ENCODE assay signal across 10 cellular contexts in genomic region chr12:1575799-1576401, GRCh38. TPM values are rescaled to one million over a fixed set of nuclear protein-coding genes. Genes with fewer than 3 reads are reported as not detected.
DNase-seq lines count a peak whose midpoint lies in the region; ATAC-seq and TF ChIP-seq lines count a peak whose summit lies in the region.
"Had no signal": no experiment of that assay in that cellular context is flagged by ENCODE, and none has a peak within 500 bp of the region (broad histone marks: within the 10 kb centered on the region; RNA-seq: fewer than 3 reads in every experiment).

No MANE protein-coding gene starts in this region.

- H2AFZ ChIP-seq in osteoblast (ENCODE audit: low read length), result no peak overlapping the region
- no peak overlapping the region for H2AFZ ChIP-seq in trophoblast cell (ENCODE audit: insufficient read depth, low read length, poor library complexity)

- no peak overlapping the region for H4K12ac ChIP-seq in trophoblast cell (ENCODE audit: low read depth, low read length)

- H3K4me3 Mint-ChIP-seq in activated T-helper 1 cell treated with anti-CD3 and anti-CD28 coated beads, Interleukin-12 subunit alpha, Interleukin-12 subunit beta, Interleukin-2, Interleukin-4 antibody, amounts not matched to agents 30 ng/mL and 10 ng/mL and 1 ng/mL, durations not matched to agents 14 hours and 24 hours and 36 hours, result no peak overlapping the region
- H3K4me3 Mint-ChIP-seq: CD8-positive, alpha-beta T cell had no signal

- H2BK5ac ChIP-seq in trophoblast cell (ENCODE audit: low read depth, low read length, poor library complexity), result no peak overlapping the region

- no CpG with 5 or more reads among the region's 12 CpGs for WGBS in trophoblast cell (ENCODE audit: extremely low coverage, insufficient coverage, insufficient read length)

- 0 out of 22 replicates have a peak, but pooled peaks cover 0 to 3% (median 0%) of the 10 kb centered on the region in 11 experiments for H3K27me3 ChIP-seq in BLaER1 treated with 17β-estradiol and CSF1 and Interleukin-3, amounts not matched to agents 10 nM and 100 nM
- H3K27me3 ChIP-seq in osteoblast (ENCODE audit: insufficient read depth, low read length) (no peaks in the 10 kb centered on the region), trophoblast cell (ENCODE audit: insufficient read depth, low read length) (no peaks in the 10 kb centered on the region)

- H3K4me1 Mint-ChIP-seq in activated T-helper 1 cell treated with anti-CD3 and anti-CD28 coated beads, Interleukin-12 subunit alpha, Interleukin-12 subunit beta, Interleukin-2, Interleukin-4 antibody, amounts not matched to agents 30 ng/mL and 10 ng/mL and 1 ng/mL, durations not matched to agents 14 hours and 24 hours and 36 hours (ENCODE audit: low read depth), result no peaks in the 10 kb centered on the region

- no peak overlapping the region for H3K4ac ChIP-seq in trophoblast cell (ENCODE audit: low read depth, low read length)

- ATAC-seq in SK-N-SH treated with all-trans-retinoic acid at 6 μM for 48 hours (peak; percentile 39; the same call in 2 of the 3 replicates), HG03439 (IDR thresholded peaks at IDR 0.05; ENCODE audit: unreplicated experiment) (no peak)
- ATAC-seq: CD8-positive, alpha-beta T cell had no signal

- H3K9ac ChIP-seq in BLaER1 treated with 17β-estradiol and CSF1 and Interleukin-3, amounts not matched to agents 10 nM and 100 nM, result peak overlapping the region in 3 of 11 experiments; percentile 2 to 18 (median 6); a peak in 1 of 22 replicates
- H3K9ac ChIP-seq in trophoblast cell (ENCODE audit: low read length), result no peak overlapping the region

- H3K79me2 ChIP-seq in osteoblast (ENCODE audit: insufficient read depth, low read length) (peaks cover 81% of the 10 kb centered on the region), trophoblast cell (ENCODE audit: control insufficient read depth, insufficient read depth, low read length, poor library complexity) (no peaks in the 10 kb centered on the region)

- no peak overlapping the region for H3K4me3 ChIP-seq in BLaER1 treated with 17β-estradiol and CSF1 and Interleukin-3, amounts not matched to agents 10 nM and 100 nM
- H3K4me3 ChIP-seq in fibroblast of pulmonary artery (replicated peaks; ENCODE audit: low read depth, low read length) (peak overlapping the region; percentile 28), osteoblast (ENCODE audit: insufficient read depth, low read length) (peak overlapping the region; percentile 35), trophoblast cell (ENCODE audit: low read depth, low read length) (no peak overlapping the region)

- H3K23ac ChIP-seq in trophoblast cell (ENCODE audit: low read length), result no peak overlapping the region

- H2BK12ac ChIP-seq in trophoblast cell (ENCODE audit: low read length), result no peak overlapping the region

- intact Hi-C loops in activated T-helper 1 cell treated with anti-CD3 and anti-CD28 coated beads, Interleukin-12 subunit alpha, Interleukin-12 subunit beta, Interleukin-2, Interleukin-4 antibody, amounts not matched to agents 30 ng/mL and 10 ng/mL and 1 ng/mL, durations not matched to agents 14 hours and 24 hours and 36 hours (cut with micrococcal nuclease), result no loop called here

- peak overlapping the region; percentile 20 to 56 (median 48) for H3K4me2 ChIP-seq in BLaER1 treated with 17β-estradiol and CSF1 and Interleukin-3, amounts not matched to agents 10 nM and 100 nM
- H3K4me2 ChIP-seq in osteoblast (ENCODE audit: insufficient read depth, low read length) (peak overlapping the region; percentile 75), trophoblast cell (ENCODE audit: low read length) (no peak overlapping the region)

- H2AK5ac ChIP-seq in trophoblast cell (ENCODE audit: low read length), result no peak overlapping the region

- H3K9me3 Mint-ChIP-seq in activated T-helper 1 cell treated with anti-CD3 and anti-CD28 coated beads, Interleukin-12 subunit alpha, Interleukin-12 subunit beta, Interleukin-2, Interleukin-4 antibody, amounts not matched to agents 30 ng/mL and 10 ng/mL and 1 ng/mL, durations not matched to agents 14 hours and 24 hours and 36 hours, result no peaks in the 10 kb centered on the region
- H3K9me3 Mint-ChIP-seq: CD8-positive, alpha-beta T cell had no signal

- no peaks in the 10 kb centered on the region for H3K9me3 ChIP-seq in BLaER1 treated with 17β-estradiol and CSF1 and Interleukin-3, amounts not matched to agents 10 nM and 100 nM (replicated peaks in 1 of 11)
- no peaks in the 10 kb centered on the region for H3K9me3 ChIP-seq in osteoblast (ENCODE audit: low read depth, low read length)
- H3K9me3 ChIP-seq in trophoblast cell (ENCODE audit: insufficient read depth, low read depth, low read length), result peaks cover 4% of the 10 kb centered on the region

- H4K20me1 ChIP-seq in BLaER1 treated with 17β-estradiol and CSF1 and Interleukin-3, amounts not matched to agents 10 nM and 100 nM, result no peaks in the 10 kb centered on the region; a peak in 1 of 22 replicates
- peaks cover 59% of the 10 kb centered on the region for H4K20me1 ChIP-seq in osteoblast (ENCODE audit: insufficient read depth, low read length)

- H3K36me3 ChIP-seq in BLaER1 treated with 17β-estradiol and CSF1 and Interleukin-3, amounts not matched to agents 10 nM and 100 nM, result no peaks in the 10 kb centered on the region
- no peaks in the 10 kb centered on the region for H3K36me3 ChIP-seq in osteoblast (ENCODE audit: insufficient read depth, low read length)
- H3K36me3 ChIP-seq in trophoblast cell (ENCODE audit: control insufficient read depth in 1 of 2, insufficient read depth in 2 of 2, low read length in 2 of 2), result no peaks in the 10 kb centered on the region

- H4K8ac ChIP-seq in trophoblast cell (ENCODE audit: low read depth, low read length), result no peak overlapping the region

- H3K36me3 Mint-ChIP-seq in activated T-helper 1 cell treated with anti-CD3 and anti-CD28 coated beads, Interleukin-12 subunit alpha, Interleukin-12 subunit beta, Interleukin-2, Interleukin-4 antibody, amounts not matched to agents 30 ng/mL and 10 ng/mL and 1 ng/mL, durations not matched to agents 14 hours and 24 hours and 36 hours (ENCODE audit: low read depth), result peaks cover 2% of the 10 kb centered on the region

- H3K27ac ChIP-seq in BLaER1 treated with 17β-estradiol and CSF1 and Interleukin-3, amounts not matched to agents 10 nM and 100 nM, result no peak overlapping the region
- H3K27ac ChIP-seq in osteoblast (ENCODE audit: low read depth, low read length) (peak overlapping the region; percentile 78), trophoblast cell (ENCODE audit: low read depth, low read length) (no peak overlapping the region)

- H3K79me1 ChIP-seq in trophoblast cell (ENCODE audit: low read length), result no peaks in the 10 kb centered on the region

- H3K14ac ChIP-seq in trophoblast cell (ENCODE audit: low read length), result no peak overlapping the region

- H3K18ac ChIP-seq in trophoblast cell (ENCODE audit: low read length), result no peak overlapping the region

- H4K91ac ChIP-seq in trophoblast cell (ENCODE audit: low read depth, low read length), result no peak overlapping the region

- no peak overlapping the region for H3K27ac Mint-ChIP-seq in activated T-helper 1 cell treated with anti-CD3 and anti-CD28 coated beads, Interleukin-12 subunit alpha, Interleukin-12 subunit beta, Interleukin-2, Interleukin-4 antibody, amounts not matched to agents 30 ng/mL and 10 ng/mL and 1 ng/mL, durations not matched to agents 14 hours and 24 hours and 36 hours
- H3K27ac Mint-ChIP-seq: CD8-positive, alpha-beta T cell had no signal

- peak; percentile 57 for DNase-seq in fibroblast of pulmonary artery (ENCODE audit: low read depth)
- DNase-seq in osteoblast (ENCODE audit: insufficient read length, low spot score, missing footprints), result no peak
- DNase-seq in activated T-helper 1 cell treated with anti-CD3 and anti-CD28 coated beads, Interleukin-12 subunit alpha, Interleukin-12 subunit beta, Interleukin-2, Interleukin-4 antibody, amounts not matched to agents 30 ng/mL and 10 ng/mL and 1 ng/mL, durations not matched to agents 14 hours and 24 hours and 36 hours (ENCODE audit: low spot score), result no peak
- no peak for DNase-seq in activated gamma-delta T cell (lab: John Stamatoyannopoulos, UW)
- DNase-seq in trophoblast cell, result no peak
- DNase-seq: CD8-positive, alpha-beta T cell had no signal

- no peak overlapping the region for H2BK120ac ChIP-seq in trophoblast cell (ENCODE audit: insufficient read depth, low read length, poor library complexity)

- peaks cover 11 to 21% (median 17%) of the 10 kb centered on the region in 10 experiments; a peak in 19 of 20 replicates for H3K4me1 ChIP-seq in BLaER1 treated with 17β-estradiol and CSF1 and Interleukin-3, amounts not matched to agents 10 nM and 100 nM
- H3K4me1 ChIP-seq in osteoblast (ENCODE audit: insufficient read depth, low read length) (peaks cover 68% of the 10 kb centered on the region), trophoblast cell (ENCODE audit: control insufficient read depth in 1 of 2, insufficient read depth in 2 of 2, low read length in 2 of 2) (no peaks in the 10 kb centered on the region)

- H3K27me3 Mint-ChIP-seq in activated T-helper 1 cell treated with anti-CD3 and anti-CD28 coated beads, Interleukin-12 subunit alpha, Interleukin-12 subunit beta, Interleukin-2, Interleukin-4 antibody, amounts not matched to agents 30 ng/mL and 10 ng/mL and 1 ng/mL, durations not matched to agents 14 hours and 24 hours and 36 hours (ENCODE audit: insufficient read depth), result peaks cover 7% of the 10 kb centered on the region

- no peak for TF ChIP-seq CTCF in fibroblast of pulmonary artery (IDR thresholded peaks at IDR 0.05; ENCODE audit: low read length, missing control alignments)
- TF ChIP-seq CTCF in osteoblast (IDR thresholded peaks at IDR 0.05; ENCODE audit: extremely low read depth, low read depth, low read length), result no peak

RNA-seq across cellular contexts. Expression of gene FBXL14, which starts 18.5 kb away (rescaled TPM):
- 9.8 and 10.3 TPM in 2 replicates for total RNA-seq in osteoblast
- total RNA-seq in activated T-helper 1 cell treated with anti-CD3 and anti-CD28 coated beads, Interleukin-12 subunit alpha, Interleukin-12 subunit beta, Interleukin-2, Interleukin-4 antibody, amounts not matched to agents 30 ng/mL and 10 ng/mL and 1 ng/mL, durations not matched to agents 14 hours and 24 hours and 36 hours, result 19.4 and 20.4 TPM in 2 replicates
- polyA plus RNA-seq in trophoblast cell (2013), result 3.3 and 3.9 TPM in 2 replicates

RNA-seq across cellular contexts. Expression of gene WNT5B, which starts 53.1 kb away (rescaled TPM):
- total RNA-seq in osteoblast, result 59.0 and 71.0 TPM in 2 replicates
- total RNA-seq in activated T-helper 1 cell treated with anti-CD3 and anti-CD28 coated beads, Interleukin-12 subunit alpha, Interleukin-12 subunit beta, Interleukin-2, Interleukin-4 antibody, amounts not matched to agents 30 ng/mL and 10 ng/mL and 1 ng/mL, durations not matched to agents 14 hours and 24 hours and 36 hours, result 1.1 and 2.0 TPM in 2 replicates
- 15.8 and 15.9 TPM in 2 replicates for polyA plus RNA-seq in trophoblast cell (2013)
- total RNA-seq: activated CD8-positive, alpha-beta memory T cell treated with anti-CD3 and anti-CD28 coated beads for 36 hours; CD8-positive, alpha-beta T cell had no signal

Comparison
In these comparisons a context has a peak if more than half of its experiments do, and no peak if none do; other contexts are left out.
1. H3K4me3 ChIP-seq: peak in fibroblast of pulmonary artery (single experiment) and osteoblast (single experiment); none in BLaER1 treated with 17β-estradiol and CSF1 and Interleukin-3, amounts not matched to agents 10 nM and 100 nM (0 of 10) and trophoblast cell (single experiment).
2. RNA of gene WNT5B, which starts 53.1 kb away (total RNA-seq): 59.0 to 71.0 TPM in osteoblast; 1.1 to 2.0 TPM in activated T-helper 1 cell treated with anti-CD3 and anti-CD28 coated beads, Interleukin-12 subunit alpha, Interleukin-12 subunit beta, Interleukin-2, Interleukin-4 antibody, amounts not matched to agents 30 ng/mL and 10 ng/mL and 1 ng/mL, durations not matched to agents 14 hours and 24 hours and 36 hours; every median in the first group is over 10 times any median in the second.